ENCODE assay signal across 1 cellular context in the genomic region with DNA sequence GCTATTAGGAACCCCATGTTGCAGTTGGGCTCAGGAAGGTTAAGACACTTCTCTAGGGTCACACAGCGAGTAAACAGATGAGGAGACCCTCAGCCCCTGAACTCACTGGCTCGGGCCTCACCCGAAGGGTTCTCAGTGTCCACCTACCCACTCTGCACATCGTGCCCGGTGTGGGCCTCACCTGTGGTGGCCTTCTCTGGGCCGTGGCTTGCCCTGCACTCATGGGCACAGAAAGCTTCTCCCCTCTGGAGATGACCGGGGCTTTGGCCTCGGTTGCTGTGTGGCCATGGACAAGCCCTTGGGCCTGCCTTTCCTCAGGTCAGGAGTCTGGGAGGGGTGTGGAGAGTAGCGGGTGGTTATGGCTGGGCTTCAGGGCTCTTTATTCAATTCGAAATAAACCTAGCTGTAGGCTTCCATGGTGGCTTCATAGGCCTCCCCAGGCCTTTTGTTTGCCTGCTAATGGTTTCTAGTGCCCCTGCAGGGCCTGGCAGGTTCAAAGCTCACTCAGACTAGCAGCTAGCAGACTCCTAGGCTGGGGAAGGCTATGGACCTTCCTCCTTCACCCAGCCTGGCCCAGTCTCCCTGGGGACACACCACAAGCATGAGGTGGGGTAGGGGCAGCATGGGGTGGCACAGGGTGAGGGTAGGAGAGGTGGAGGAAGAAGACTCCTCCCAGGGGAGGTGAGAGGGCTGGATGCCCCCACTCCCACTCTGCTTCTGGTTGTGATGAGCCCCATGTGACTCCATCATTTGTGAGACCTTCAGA.
TF ChIP-seq lines count a peak whose summit lies in the region.

No MANE protein-coding gene starts in this region.

TF ChIP-seq in H1, 55 proteins besides CTCF, POLR2A, EP300 and RAD21:
- TF ChIP-seq KDM1A (IDR thresholded peaks at IDR 0.05; ENCODE audit: borderline replicate concordance, low read length), result peak; percentile 85; the same call in 1 of the 2 replicates
- TF ChIP-seq HDAC2 (IDR thresholded peaks at IDR 0.05; ENCODE audit: borderline replicate concordance in 1 of 2, low read depth in 2 of 2, low read length in 2 of 2), result 0 out of 4 replicates have a peak, but pooled peaks of 1 of the 2 experiments have one; percentile 42
- TF ChIP-seq ATF3 (IDR thresholded peaks at IDR 0.05; ENCODE audit: insufficient read depth, low read depth, low read length), result no peak
